23 cellular contexts compared by ENCODE assay signal in the genomic region with DNA sequence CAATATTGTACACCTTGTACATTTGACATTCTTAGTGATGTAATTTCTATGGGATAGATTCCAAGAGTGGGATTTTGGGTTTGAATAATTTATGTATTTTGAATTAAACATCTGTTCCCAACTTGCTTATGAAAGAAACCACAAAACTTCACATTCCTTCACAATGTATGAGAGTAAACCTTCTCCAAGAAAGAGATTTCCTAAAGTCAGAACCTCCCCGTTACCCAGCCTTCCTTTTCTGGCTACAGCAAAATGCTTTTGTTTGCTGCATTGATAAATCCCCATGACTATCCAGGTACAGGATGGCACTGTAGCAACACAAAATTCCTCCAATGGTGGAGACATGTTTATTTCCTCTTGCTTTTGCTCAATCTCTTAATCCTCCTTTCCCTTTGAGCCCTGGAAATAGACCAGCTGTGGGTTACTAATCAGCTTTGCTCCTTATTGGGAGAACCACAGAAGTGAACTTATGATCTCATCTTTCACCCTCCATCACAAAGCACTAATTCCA. TPM values are rescaled to one million over a fixed set of nuclear protein-coding genes. Genes with fewer than 3 reads are reported as not detected.
A peak's percentile ranks its signal among the peaks of the same experiment; 100 is the strongest.
DNase-seq lines count a peak whose midpoint lies in the region; ATAC-seq and TF ChIP-seq lines count a peak whose summit lies in the region.
"Had no signal": no experiment of that assay in that cellular context is flagged by ENCODE, and none has a peak within 500 bp of the region (broad histone marks: within the 10 kb centered on the region; RNA-seq: fewer than 3 reads in every experiment).

No MANE protein-coding gene starts in this region.

- H3K36me3 Mint-ChIP-seq in activated T-cell treated with anti-CD3 and anti-CD28 coated beads, Interleukin-2, amount 50 U/mL, for 4 hours (ENCODE audit: insufficient read depth) = no peaks in the 10 kb centered on the region
- H3K36me3 Mint-ChIP-seq: activated naive CD8-positive, alpha-beta T cell treated with anti-CD3 and anti-CD28 coated beads for 36 hours had no signal

- WGBS in esophagus muscularis mucosa = 79% methylated on average over 1 of the region's 1 CpG

- H3K27ac ChIP-seq in esophagus muscularis mucosa (replicated peaks in 1 of 4) = no peak overlapping the region
- H3K27ac ChIP-seq: breast epithelium, tibial nerve had no signal

- H3K36me3 ChIP-seq in adipocyte (ENCODE audit: control insufficient read depth, insufficient read depth, low read length, severe bottlenecking) (no peaks in the 10 kb centered on the region), esophagus muscularis mucosa (no peaks in the 10 kb centered on the region)
- H3K36me3 ChIP-seq: breast epithelium, tibial nerve had no signal

- no peaks in the 10 kb centered on the region for H3K9me3 Mint-ChIP-seq in activated T-cell treated with anti-CD3 and anti-CD28 coated beads, Interleukin-2, amount 50 U/mL, for 4 hours
- H3K9me3 Mint-ChIP-seq: activated T-helper 17 cell treated with anti-CD3 and anti-CD28 coated beads, Interleukin-2, amount 50 U/mL, for 72 hours; stimulated activated naive CD8-positive, alpha-beta T cell treated with anti-CD3 and anti-CD28 coated beads, Interleukin-15, Interleukin-2, amounts not matched to agents 100 ng/mL and 50 ng/mL, for 24 hours had no signal

- H3K27me3 Mint-ChIP-seq in activated T-cell treated with anti-CD3 and anti-CD28 coated beads, Interleukin-2, amount 50 U/mL, for 4 hours (ENCODE audit: low read depth) = no peaks in the 10 kb centered on the region
- H3K27me3 Mint-ChIP-seq: activated naive CD8-positive, alpha-beta T cell treated with anti-CD3 and anti-CD28 coated beads for 36 hours; activated T-helper 17 cell treated with anti-CD3 and anti-CD28 coated beads, Interleukin-2, amount 50 U/mL, for 72 hours had no signal

- TF ChIP-seq CTCF in fibroblast of mammary gland (conservative IDR thresholded peaks at IDR 0.05; ENCODE audit: control insufficient read depth, insufficient read depth, low read depth, low read length) = no peak
- TF ChIP-seq CTCF in esophagus muscularis mucosa (IDR thresholded peaks at IDR 0.05) = no peak

- intact Hi-C loops in esophagus muscularis mucosa (cut with DNase I) = no loop called here

- no peak for TF ChIP-seq EP300 in esophagus muscularis mucosa (IDR thresholded peaks at IDR 0.05)

- H3K4me3 Mint-ChIP-seq in activated T-cell treated with anti-CD3 and anti-CD28 coated beads, Interleukin-2, amount 50 U/mL, for 4 hours = no peak overlapping the region
- H3K4me3 Mint-ChIP-seq: activated naive CD8-positive, alpha-beta T cell treated with anti-CD3 and anti-CD28 coated beads for 36 hours; activated T-helper 17 cell treated with anti-CD3 and anti-CD28 coated beads, Interleukin-2, amount 50 U/mL, for 72 hours; nephron progenitor cell; stimulated activated naive CD8-positive, alpha-beta T cell treated with anti-CD3 and anti-CD28 coated beads, Interleukin-15, Interleukin-2, amounts not matched to agents 100 ng/mL and 50 ng/mL, for 24 hours had no signal

- peaks cover 17% of the 10 kb centered on the region for H3K4me1 ChIP-seq in adipocyte (ENCODE audit: control insufficient read depth, insufficient read depth, low read length)
- H3K4me1 ChIP-seq in esophagus muscularis mucosa = no peaks in the 10 kb centered on the region
- H3K4me1 ChIP-seq: breast epithelium, tibial nerve had no signal

- peaks cover 4% of the 10 kb centered on the region for H3K9me3 ChIP-seq in adipocyte (ENCODE audit: control insufficient read depth, low read length)
- H3K9me3 ChIP-seq in esophagus muscularis mucosa = no peaks in the 10 kb centered on the region

- DNase-seq in HCEC 1CT (peak; percentile 86), adipocyte (ENCODE audit: low read depth) (peak; percentile 70), fibroblast of mammary gland (ENCODE audit: low read depth) (peak; percentile 91), skeletal muscle cell (ENCODE audit: low read depth) (peak; percentile 37), esophagus muscularis mucosa (ENCODE audit: extremely low spot score) (no peak), DMS114 treated with DMSO at 0.1 percent for 48 hours (lab: John Stamatoyannopoulos, UW; ENCODE audit: unreplicated experiment) (no peak)
- DNase-seq in activated T-cell treated with anti-CD3 and anti-CD28 coated beads, Interleukin-2, amount 50 U/mL, for 4 hours = no peak
- DNase-seq: activated CD4-positive, alpha-beta T cell treated with anti-CD3 and anti-CD28 coated beads for 4 hours; activated naive CD8-positive, alpha-beta T cell treated with anti-CD3 and anti-CD28 coated beads for 36 hours; AML-193; glutamatergic neuron; left colon; NCI-H1417 treated with DMSO at 0.1 percent for 48 hours; NCI-H526; nephron progenitor cell; stimulated activated CD4-positive, alpha-beta T cell treated with anti-CD3 and anti-CD28 coated beads, Interleukin-4, amount 100 ng/mL, for 1 hour had no signal

- no peak for ATAC-seq in activated T-cell treated with anti-CD3 and anti-CD28 coated beads, Interleukin-2, amount 50 U/mL, for 4 hours
- ATAC-seq: activated T-helper 17 cell treated with anti-CD3 and anti-CD28 coated beads, Interleukin-2, amount 50 U/mL, for 72 hours; left colon had no signal

- H3K4me3 ChIP-seq in adipocyte (ENCODE audit: low read length) = no peak overlapping the region
- H3K4me3 ChIP-seq in fibroblast of mammary gland (ENCODE audit: control insufficient read depth, low read depth, low read length) = no peak overlapping the region
- no peak overlapping the region for H3K4me3 ChIP-seq in skeletal muscle cell (ENCODE audit: low read depth, low read length)
- no peak overlapping the region for H3K4me3 ChIP-seq in esophagus muscularis mucosa
- H3K4me3 ChIP-seq: breast epithelium, smooth muscle cell, tibial nerve had no signal

- H3K27me3 ChIP-seq in adipocyte (replicated peaks; ENCODE audit: control insufficient read depth, insufficient read depth, low read length) = no peaks in the 10 kb centered on the region
- H3K27me3 ChIP-seq in esophagus muscularis mucosa = no peaks in the 10 kb centered on the region
- H3K27me3 ChIP-seq: breast epithelium, tibial nerve had no signal

- no peak for TF ChIP-seq POLR2A in esophagus muscularis mucosa (IDR thresholded peaks at IDR 0.05; ENCODE audit: low read depth)

- H3K4me1 Mint-ChIP-seq in activated T-cell treated with anti-CD3 and anti-CD28 coated beads, Interleukin-2, amount 50 U/mL, for 4 hours (ENCODE audit: low read depth) = no peaks in the 10 kb centered on the region
- H3K4me1 Mint-ChIP-seq: activated naive CD8-positive, alpha-beta T cell treated with anti-CD3 and anti-CD28 coated beads for 36 hours; activated T-helper 17 cell treated with anti-CD3 and anti-CD28 coated beads, Interleukin-2, amount 50 U/mL, for 72 hours; nephron progenitor cell had no signal

- no peak overlapping the region for H3K9ac ChIP-seq in adipocyte (ENCODE audit: low read length)

RNA-seq across cellular contexts. Expression of a gene that starts 58.4 kb away (rescaled TPM):
- total RNA-seq in activated T-cell treated with anti-CD3 and anti-CD28 coated beads, Interleukin-2, amount 50 U/mL, for 4 hours = not detected
- under 1 TPM; under 0.01 to 0.33 (median 0.16) TPM for total RNA-seq in esophagus muscularis mucosa
- total RNA-seq: activated naive CD8-positive, alpha-beta T cell treated with anti-CD3 and anti-CD28 coated beads for 36 hours; activated T-helper 17 cell treated with anti-CD3 and anti-CD28 coated beads, Interleukin-2, amount 50 U/mL, for 72 hours; dermis microvascular lymphatic vessel endothelial cell; endothelial cell of umbilical vein; smooth muscle cell had no signal

RNA-seq across cellular contexts. Expression of a gene that starts 58.7 kb away (rescaled TPM):
- total RNA-seq in activated T-cell treated with anti-CD3 and anti-CD28 coated beads, Interleukin-2, amount 50 U/mL, for 4 hours = 10 to 100 TPM; 28.1 to 32.9 (median 32.3) TPM
- total RNA-seq in esophagus muscularis mucosa = 10 to 100 TPM; 21.9 to 31.3 (median 27.3) TPM

Comparison
In these comparisons a context has a peak if more than half of its experiments do, and no peak if none do; other contexts are left out.
1. DNase-seq: peak in HCEC 1CT (single experiment), adipocyte (single experiment), fibroblast of mammary gland (single experiment) and skeletal muscle cell (single experiment); none in activated T-cell treated with anti-CD3 and anti-CD28 coated beads, Interleukin-2, amount 50 U/mL, for 4 hours (single experiment), esophagus muscularis mucosa (single experiment) and DMS114 treated with DMSO at 0.1 percent for 48 hours (single experiment).